In genomic region chr15:41832875-41833274, GRCh38 we compare ENCODE assay signal across 11 cellular contexts. TPM values are rescaled to one million over a fixed set of nuclear protein-coding genes. Genes with fewer than 3 reads are reported as not detected.
A peak's percentile ranks its signal among the peaks of the same experiment; 100 is the strongest.
DNase-seq lines count a peak whose midpoint lies in the region; ATAC-seq lines count a peak whose summit lies in the region.
"Had no signal": no experiment of that assay in that cellular context is flagged by ENCODE, and none has a peak within 500 bp of the region (broad histone marks: within the 10 kb centered on the region; RNA-seq: fewer than 3 reads in every experiment).

No MANE protein-coding gene starts in this region.

- no peak overlapping the region for H3K4me3 Mint-ChIP-seq in activated CD4-positive, alpha-beta T cell treated with anti-CD3 and anti-CD28 coated beads, Interleukin-2, amount 10 ng/mL, durations not matched to agents 7 days and 5 days
- H3K4me3 Mint-ChIP-seq in stimulated activated effector memory CD8-positive, alpha-beta T cell treated with anti-CD3 and anti-CD28 coated beads, Interleukin-12 subunit alpha, Interleukin-12 subunit beta, amount 100 ng/mL, for 72 hours = no peak overlapping the region
- H3K4me3 Mint-ChIP-seq: nephron had no signal

- peak overlapping the region; percentile 26 for H3K27ac Mint-ChIP-seq in activated CD4-positive, alpha-beta T cell treated with anti-CD3 and anti-CD28 coated beads, Interleukin-2, amount 10 ng/mL, durations not matched to agents 7 days and 5 days
- H3K27ac Mint-ChIP-seq in stimulated activated effector memory CD8-positive, alpha-beta T cell treated with anti-CD3 and anti-CD28 coated beads, Interleukin-12 subunit alpha, Interleukin-12 subunit beta, amount 100 ng/mL, for 72 hours = peak overlapping the region; percentile 48
- H3K27ac Mint-ChIP-seq: nephron had no signal

- peak; percentile 21 for DNase-seq in activated CD4-positive, alpha-beta T cell treated with anti-CD3 and anti-CD28 coated beads, Interleukin-2, amount 10 ng/mL, durations not matched to agents 7 days and 5 days
- DNase-seq in activated CD4-positive, alpha-beta T cell treated with anti-CD3 and anti-CD28 coated beads, Interleukin-2, amount 50 U/mL, for 1 hour = no peak
- DNase-seq in NCI-H2196 treated with DMSO at 0.1 percent for 48 hours (lab: John Stamatoyannopoulos, UW; ENCODE audit: unreplicated experiment) (peak; percentile 14), epithelial cell of prostate (ENCODE audit: low read depth, low spot score) (peak; percentile 96), G401 (ENCODE audit: low spot score) (no peak), NCI-H226 (no peak)
- DNase-seq in stimulated activated effector memory CD8-positive, alpha-beta T cell treated with anti-CD3 and anti-CD28 coated beads, Interleukin-12 subunit alpha, Interleukin-12 subunit beta, amount 100 ng/mL, for 72 hours (ENCODE audit: low spot score in 2 of 2) = no peak
- DNase-seq: NCI-H748 treated with DMSO at 0.1 percent for 48 hours, SW 1271 had no signal

- no peaks in the 10 kb centered on the region for H3K27me3 Mint-ChIP-seq in activated CD4-positive, alpha-beta T cell treated with anti-CD3 and anti-CD28 coated beads, Interleukin-2, amount 10 ng/mL, durations not matched to agents 7 days and 5 days

- CTCF ChIA-PET in activated CD4-positive, alpha-beta T cell treated with anti-CD3 and anti-CD28 coated beads, Interleukin-2, amount 10 ng/mL, durations not matched to agents 7 days and 5 days (lab: Charles Lee) = interaction anchor here (1.4 to 2.6 kb wide), 2 partner anchors 20 to 72 kb away, joined by 3 to 8 read pairs; no protein-coding TSS in a partner anchor

- no peaks in the 10 kb centered on the region for H3K9me3 Mint-ChIP-seq in activated CD4-positive, alpha-beta T cell treated with anti-CD3 and anti-CD28 coated beads, Interleukin-2, amount 10 ng/mL, durations not matched to agents 7 days and 5 days
- no peaks in the 10 kb centered on the region for H3K9me3 Mint-ChIP-seq in stimulated activated effector memory CD8-positive, alpha-beta T cell treated with anti-CD3 and anti-CD28 coated beads, Interleukin-12 subunit alpha, Interleukin-12 subunit beta, amount 100 ng/mL, for 72 hours
- H3K9me3 Mint-ChIP-seq: nephron had no signal

- in situ Hi-C loops in G401 (cut with HindIII; ENCODE audit: low sequenced_read_pairs) = no loop called here

- H3K4me1 Mint-ChIP-seq in activated CD4-positive, alpha-beta T cell treated with anti-CD3 and anti-CD28 coated beads, Interleukin-2, amount 10 ng/mL, durations not matched to agents 7 days and 5 days = peaks cover 54% of the 10 kb centered on the region
- peaks cover 64% of the 10 kb centered on the region for H3K4me1 Mint-ChIP-seq in stimulated activated effector memory CD8-positive, alpha-beta T cell treated with anti-CD3 and anti-CD28 coated beads, Interleukin-12 subunit alpha, Interleukin-12 subunit beta, amount 100 ng/mL, for 72 hours

- POLR2A ChIA-PET in activated CD4-positive, alpha-beta T cell treated with anti-CD3 and anti-CD28 coated beads, Interleukin-2, amount 10 ng/mL, durations not matched to agents 7 days and 5 days (lab: Charles Lee) = no interaction called here

- peaks cover 24% of the 10 kb centered on the region for H3K36me3 Mint-ChIP-seq in activated CD4-positive, alpha-beta T cell treated with anti-CD3 and anti-CD28 coated beads, Interleukin-2, amount 10 ng/mL, durations not matched to agents 7 days and 5 days (ENCODE audit: low read depth)
- peaks cover 20% of the 10 kb centered on the region for H3K36me3 Mint-ChIP-seq in stimulated activated effector memory CD8-positive, alpha-beta T cell treated with anti-CD3 and anti-CD28 coated beads, Interleukin-12 subunit alpha, Interleukin-12 subunit beta, amount 100 ng/mL, for 72 hours

- peak; percentile 17 for ATAC-seq in stimulated activated effector memory CD8-positive, alpha-beta T cell treated with anti-CD3 and anti-CD28 coated beads, Interleukin-12 subunit alpha, Interleukin-12 subunit beta, amount 100 ng/mL, for 72 hours
- no peak for ATAC-seq in GM18870 (IDR thresholded peaks at IDR 0.05; ENCODE audit: unreplicated experiment)

- peak overlapping the region; percentile 93 for H3K27ac ChIP-seq in epithelial cell of prostate

RNA-seq across cellular contexts. Expression of gene JMJD7, which starts 5.0 kb away (rescaled TPM):
- 10 to 100 TPM; 23.9 to 28.4 TPM for total RNA-seq in activated CD4-positive, alpha-beta T cell treated with anti-CD3 and anti-CD28 coated beads, Interleukin-2, amount 10 ng/mL, durations not matched to agents 7 days and 5 days
- 6.7 and 11.8 TPM in 2 replicates for total RNA-seq in G401 (2014; rRNA removed; shearing (Covaris generic))

RNA-seq across cellular contexts. Expression of gene PLA2G4B, which starts 5.8 kb away (rescaled TPM):
- 10 to 100 TPM; 10.5 to 17.0 TPM for total RNA-seq in activated CD4-positive, alpha-beta T cell treated with anti-CD3 and anti-CD28 coated beads, Interleukin-2, amount 10 ng/mL, durations not matched to agents 7 days and 5 days
- 0.37 and 0.92 TPM in 2 replicates for total RNA-seq in G401 (2014; rRNA removed; shearing (Covaris generic))

RNA-seq across cellular contexts. Expression of gene MAPKBP1, which starts 58.6 kb away (rescaled TPM):
- total RNA-seq in activated CD4-positive, alpha-beta T cell treated with anti-CD3 and anti-CD28 coated beads, Interleukin-2, amount 10 ng/mL, durations not matched to agents 7 days and 5 days = 10 to 100 TPM; 29.8 to 31.2 TPM
- total RNA-seq in G401 (2014; rRNA removed; shearing (Covaris generic)) = 5.8 and 13.2 TPM in 2 replicates

Comparison
In these comparisons a context has a peak if more than half of its experiments do, and no peak if none do; other contexts are left out.
1. DNase-seq: peak in activated CD4-positive, alpha-beta T cell treated with anti-CD3 and anti-CD28 coated beads, Interleukin-2, amount 10 ng/mL, durations not matched to agents 7 days and 5 days (single experiment), NCI-H2196 treated with DMSO at 0.1 percent for 48 hours (single experiment) and epithelial cell of prostate (single experiment); none in activated CD4-positive, alpha-beta T cell treated with anti-CD3 and anti-CD28 coated beads, Interleukin-2, amount 50 U/mL, for 1 hour (single experiment), stimulated activated effector memory CD8-positive, alpha-beta T cell treated with anti-CD3 and anti-CD28 coated beads, Interleukin-12 subunit alpha, Interleukin-12 subunit beta, amount 100 ng/mL, for 72 hours (0 of 2), G401 (single experiment) and NCI-H226 (single experiment).